In the genomic region with DNA sequence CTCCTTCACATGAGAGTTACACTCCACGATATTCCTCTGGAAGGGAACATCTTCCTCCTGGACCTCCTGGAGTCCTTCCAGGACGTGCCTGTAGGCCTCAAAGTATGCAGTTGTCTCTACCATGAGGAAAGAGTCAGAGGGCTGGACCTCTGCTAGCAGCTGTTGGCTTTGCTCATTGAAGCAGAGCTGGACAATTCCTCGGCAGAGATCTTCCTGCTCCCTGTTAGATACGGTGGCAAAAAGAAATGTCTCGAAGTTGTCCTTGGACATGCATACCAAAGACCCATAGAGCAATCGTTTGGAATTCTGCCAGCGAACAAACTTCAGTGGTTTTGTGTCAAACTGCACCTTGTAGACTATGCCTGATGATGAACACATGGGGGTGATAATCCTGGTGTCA, we compare ENCODE assay signal across 1 cellular context.
TF ChIP-seq lines count a peak whose summit lies in the region.

No MANE protein-coding gene starts in this region.

TF ChIP-seq in HepG2, 621 proteins besides CTCF, POLR2A, EP300 and RAD21:
- TF ChIP-seq TEAD3 (CRISPR knock-in tag; optimal IDR thresholded peaks at IDR 0.05; ENCODE audit: borderline replicate concordance), result peak; percentile 23
- 0 out of 2 replicates have a peak, but pooled peaks have one; percentile 16 for TF ChIP-seq ZFY (CRISPR knock-in tag; IDR thresholded peaks at IDR 0.05)
- TF ChIP-seq, protein P1, sequence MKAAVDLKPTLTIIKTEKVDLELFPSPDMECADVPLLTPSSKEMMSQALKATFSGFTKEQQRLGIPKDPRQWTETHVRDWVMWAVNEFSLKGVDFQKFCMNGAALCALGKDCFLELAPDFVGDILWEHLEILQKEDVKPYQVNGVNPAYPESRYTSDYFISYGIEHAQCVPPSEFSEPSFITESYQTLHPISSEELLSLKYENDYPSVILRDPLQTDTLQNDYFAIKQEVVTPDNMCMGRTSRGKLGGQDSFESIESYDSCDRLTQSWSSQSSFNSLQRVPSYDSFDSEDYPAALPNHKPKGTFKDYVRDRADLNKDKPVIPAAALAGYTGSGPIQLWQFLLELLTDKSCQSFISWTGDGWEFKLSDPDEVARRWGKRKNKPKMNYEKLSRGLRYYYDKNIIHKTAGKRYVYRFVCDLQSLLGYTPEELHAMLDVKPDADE (CRISPR knock-in tag; IDR thresholded peaks at IDR 0.05), result no peak
- TF ChIP-seq, protein P2, sequence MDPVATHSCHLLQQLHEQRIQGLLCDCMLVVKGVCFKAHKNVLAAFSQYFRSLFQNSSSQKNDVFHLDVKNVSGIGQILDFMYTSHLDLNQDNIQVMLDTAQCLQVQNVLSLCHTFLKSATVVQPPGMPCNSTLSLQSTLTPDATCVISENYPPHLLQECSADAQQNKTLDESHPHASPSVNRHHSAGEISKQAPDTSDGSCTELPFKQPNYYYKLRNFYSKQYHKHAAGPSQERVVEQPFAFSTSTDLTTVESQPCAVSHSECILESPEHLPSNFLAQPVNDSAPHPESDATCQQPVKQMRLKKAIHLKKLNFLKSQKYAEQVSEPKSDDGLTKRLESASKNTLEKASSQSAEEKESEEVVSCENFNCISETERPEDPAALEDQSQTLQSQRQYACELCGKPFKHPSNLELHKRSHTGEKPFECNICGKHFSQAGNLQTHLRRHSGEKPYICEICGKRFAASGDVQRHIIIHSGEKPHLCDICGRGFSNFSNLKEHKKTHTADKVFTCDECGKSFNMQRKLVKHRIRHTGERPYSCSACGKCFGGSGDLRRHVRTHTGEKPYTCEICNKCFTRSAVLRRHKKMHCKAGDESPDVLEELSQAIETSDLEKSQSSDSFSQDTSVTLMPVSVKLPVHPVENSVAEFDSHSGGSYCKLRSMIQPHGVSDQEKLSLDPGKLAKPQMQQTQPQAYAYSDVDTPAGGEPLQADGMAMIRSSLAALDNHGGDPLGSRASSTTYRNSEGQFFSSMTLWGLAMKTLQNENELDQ (CRISPR knock-in tag; IDR thresholded peaks at IDR 0.05; ENCODE audit: borderline replicate concordance), result no peak
